ENCODE assay signal across 13 cellular contexts in genomic region chr1:202587859-202588480, GRCh38.
DNase-seq lines count a peak whose midpoint lies in the region; ATAC-seq and TF ChIP-seq lines count a peak whose summit lies in the region.
"Had no signal": no experiment of that assay in that cellular context is flagged by ENCODE, and none has a peak within 500 bp of the region (broad histone marks: within the 10 kb centered on the region; RNA-seq: fewer than 3 reads in every experiment).

No MANE protein-coding gene starts in this region.

- TF ChIP-seq CTCF in PC-3 (conservative IDR thresholded peaks at IDR 0.05; ENCODE audit: low read depth, low read length), result no peak
- TF ChIP-seq CTCF in colonic mucosa (IDR thresholded peaks at IDR 0.05), result no peak
- no peak for TF ChIP-seq CTCF in mesothelial cell of epicardium (IDR thresholded peaks at IDR 0.05; ENCODE audit: unreplicated experiment)
- TF ChIP-seq CTCF in thyroid gland (IDR thresholded peaks at IDR 0.05), result no peak

- peaks cover 6% of the 10 kb centered on the region for H3K36me3 Mint-ChIP-seq in mesothelial cell of epicardium
- H3K36me3 Mint-ChIP-seq in activated T-helper 2 cell treated with anti-CD3 and anti-CD28 coated beads, Interferon-gamma antibody, Interleukin-2, Interleukin-4, amounts not matched to agents 10 μg/mL and 5 μg/mL and 100 μg/mL, durations not matched to agents 14 hours and 24 hours and 36 hours (ENCODE audit: low read depth), result no peaks in the 10 kb centered on the region

- H3K79me2 ChIP-seq in PC-3 (ENCODE audit: low read length), result no peaks in the 10 kb centered on the region

- no peaks in the 10 kb centered on the region for H4K20me1 ChIP-seq in PC-3 (ENCODE audit: low read length)

- H3K9ac ChIP-seq in PC-3 (ENCODE audit: low read length) (no peak overlapping the region), colonic mucosa (ENCODE audit: low read depth in 2 of 2, low read length in 2 of 2) (no peak overlapping the region)

- CTCF ChIA-PET in PC-3 (lab: Charles Lee), result no interaction called here

- H3K4me3 Mint-ChIP-seq in mesothelial cell of epicardium, result no peak overlapping the region
- H3K4me3 Mint-ChIP-seq in activated T-helper 2 cell treated with anti-CD3 and anti-CD28 coated beads, Interferon-gamma antibody, Interleukin-2, Interleukin-4, amounts not matched to agents 10 μg/mL and 5 μg/mL and 100 μg/mL, durations not matched to agents 14 hours and 24 hours and 36 hours (ENCODE audit: low read depth), result no peak overlapping the region
- H3K4me3 Mint-ChIP-seq: activated T-cell treated with anti-CD3 and anti-CD28 coated beads, Interleukin-2, amount 50 U/mL, for 72 hours; CD4-positive, alpha-beta T cell had no signal

- TF ChIP-seq POLR2A in thyroid gland (IDR thresholded peaks at IDR 0.05) (no peak), GM18505 (IDR thresholded peaks at IDR 0.05; ENCODE audit: borderline replicate concordance, extremely low read depth, insufficient read depth, insufficient read length) (no peak)

- H3K9me3 Mint-ChIP-seq in mesothelial cell of epicardium, result no peaks in the 10 kb centered on the region
- no peaks in the 10 kb centered on the region for H3K9me3 Mint-ChIP-seq in activated T-helper 2 cell treated with anti-CD3 and anti-CD28 coated beads, Interferon-gamma antibody, Interleukin-2, Interleukin-4, amounts not matched to agents 10 μg/mL and 5 μg/mL and 100 μg/mL, durations not matched to agents 14 hours and 24 hours and 36 hours
- H3K9me3 Mint-ChIP-seq: activated T-cell treated with anti-CD3 and anti-CD28 coated beads, Interleukin-2, amount 50 U/mL, for 72 hours; CD4-positive, alpha-beta T cell had no signal

- H3K4me2 ChIP-seq in PC-3 (ENCODE audit: low read length), result peak overlapping the region; percentile 68; the same call in 1 of the 2 replicates

- H3K9me3 ChIP-seq in PC-3 (ENCODE audit: low read length) (no peaks in the 10 kb centered on the region), colonic mucosa (no peaks in the 10 kb centered on the region), thyroid gland (no peaks in the 10 kb centered on the region)

- no TSS peak for BruUV-seq in PC-3 (replicated peaks; lab: Mats Ljungman, UMichigan)

- H3F3A ChIP-seq in PC-3 (ENCODE audit: low read length, unreplicated experiment), result no peaks in the 10 kb centered on the region

- POLR2A ChIA-PET in PC-3 (lab: Charles Lee; ENCODE audit: unreplicated experiment), result no interaction called here

- intact Hi-C loops in PC-3 (cut with micrococcal nuclease) (no loop called here), colonic mucosa (cut with DNase I) (no loop called here), thyroid gland (cut with DNase I) (no loop called here)
- intact Hi-C loops in activated T-helper 2 cell treated with anti-CD3 and anti-CD28 coated beads, Interferon-gamma antibody, Interleukin-2, Interleukin-4, amounts not matched to agents 10 μg/mL and 5 μg/mL and 100 μg/mL, durations not matched to agents 14 hours and 24 hours and 36 hours (cut with micrococcal nuclease), result no loop called here

- H3K27ac ChIP-seq in PC-3 (ENCODE audit: low read length), result peak overlapping the region; percentile 87
- H3K27ac ChIP-seq in colonic mucosa, result peak overlapping the region; percentile 43
- peak overlapping the region in 2 of 3 donors; percentile 71 to 72 for H3K27ac ChIP-seq in thyroid gland

- H3K27ac Mint-ChIP-seq in mesothelial cell of epicardium, result peak overlapping the region; percentile 87
- H3K27ac Mint-ChIP-seq in activated T-helper 2 cell treated with anti-CD3 and anti-CD28 coated beads, Interferon-gamma antibody, Interleukin-2, Interleukin-4, amounts not matched to agents 10 μg/mL and 5 μg/mL and 100 μg/mL, durations not matched to agents 14 hours and 24 hours and 36 hours, result no peak overlapping the region
- H3K27ac Mint-ChIP-seq: activated T-cell treated with anti-CD3 and anti-CD28 coated beads, Interleukin-2, amount 50 U/mL, for 72 hours; CD4-positive, alpha-beta T cell had no signal

- H3K4me1 Mint-ChIP-seq in mesothelial cell of epicardium, result peaks cover 46% of the 10 kb centered on the region
- H3K4me1 Mint-ChIP-seq in activated T-helper 2 cell treated with anti-CD3 and anti-CD28 coated beads, Interferon-gamma antibody, Interleukin-2, Interleukin-4, amounts not matched to agents 10 μg/mL and 5 μg/mL and 100 μg/mL, durations not matched to agents 14 hours and 24 hours and 36 hours (ENCODE audit: low read depth), result peaks cover 3% of the 10 kb centered on the region

- H3K27me3 ChIP-seq in PC-3 (ENCODE audit: low read length) (no peaks in the 10 kb centered on the region), colonic mucosa (no peaks in the 10 kb centered on the region), thyroid gland (no peaks in the 10 kb centered on the region)

- WGBS in thyroid gland, 2 donors, result 57 to 60% methylated on average over 1 of the region's 1 CpG

- DNase-seq in PC-3, result no peak
- no peak for DNase-seq in colonic mucosa
- DNase-seq in mesothelial cell of epicardium (ENCODE audit: low spot score in 2 of 2, unreplicated experiment in 2 of 2), result no peak
- DNase-seq in thyroid gland, result no peak
- no peak for DNase-seq in NCI-H2196 treated with DMSO at 0.1 percent for 48 hours (lab: John Stamatoyannopoulos, UW; ENCODE audit: unreplicated experiment)
- no peak for DNase-seq in activated T-helper 2 cell treated with anti-CD3 and anti-CD28 coated beads, Interferon-gamma antibody, Interleukin-2, Interleukin-4, amounts not matched to agents 10 μg/mL and 5 μg/mL and 100 μg/mL, durations not matched to agents 14 hours and 24 hours and 36 hours (ENCODE audit: low spot score)
- DNase-seq: activated CD4-positive, alpha-beta T cell treated with anti-CD3 and anti-CD28 coated beads for 48 hours; activated T-cell treated with anti-CD3 and anti-CD28 coated beads, Interleukin-2, amount 50 U/mL, for 72 hours; CD4-positive, alpha-beta T cell; H7; occipital lobe; stimulated activated CD4-positive, alpha-beta T cell treated with anti-CD3 and anti-CD28 coated beads, Interleukin-2, amount 100 ng/mL, for 24 hours had no signal

- no peaks in the 10 kb centered on the region for H3K9me2 ChIP-seq in PC-3 (replicated peaks; ENCODE audit: low read length)

- ATAC-seq in PC-3 (no peak), GM18505 (IDR thresholded peaks at IDR 0.05; ENCODE audit: unreplicated experiment) (no peak)
- ATAC-seq: activated T-cell treated with anti-CD3 and anti-CD28 coated beads, Interleukin-2, amount 50 U/mL, for 72 hours had no signal

- H3K4me3 ChIP-seq in PC-3 (ENCODE audit: low read length), result no peak overlapping the region
- no peak overlapping the region for H3K4me3 ChIP-seq in colonic mucosa
- H3K4me3 ChIP-seq in thyroid gland (replicated peaks in 1 of 3), result no peak overlapping the region

- H3K4me1 ChIP-seq in PC-3 (ENCODE audit: insufficient read depth, low read length) (peaks cover 37% of the 10 kb centered on the region), colonic mucosa (no peaks in the 10 kb centered on the region), thyroid gland (peaks cover 25 to 44% of the 10 kb centered on the region in 2 donors)

- H2AFZ ChIP-seq in PC-3 (ENCODE audit: low read length), result no peak overlapping the region

- no peaks in the 10 kb centered on the region for H3K36me3 ChIP-seq in PC-3 (ENCODE audit: low read depth, low read length)
- no peaks in the 10 kb centered on the region for H3K36me3 ChIP-seq in colonic mucosa
- no peaks in the 10 kb centered on the region for H3K36me3 ChIP-seq in thyroid gland

- no peaks in the 10 kb centered on the region for H3K27me3 Mint-ChIP-seq in mesothelial cell of epicardium (ENCODE audit: low read depth)
- H3K27me3 Mint-ChIP-seq in activated T-helper 2 cell treated with anti-CD3 and anti-CD28 coated beads, Interferon-gamma antibody, Interleukin-2, Interleukin-4, amounts not matched to agents 10 μg/mL and 5 μg/mL and 100 μg/mL, durations not matched to agents 14 hours and 24 hours and 36 hours (ENCODE audit: low read depth), result no peaks in the 10 kb centered on the region
- H3K27me3 Mint-ChIP-seq: CD4-positive, alpha-beta T cell had no signal
